ENCODE assay signal across 8 cellular contexts in genomic region chr20:25058051-25058796, GRCh38. TPM values are rescaled to one million over a fixed set of nuclear protein-coding genes. Genes with fewer than 3 reads are reported as not detected.
DNase-seq lines count a peak whose midpoint lies in the region; ATAC-seq and TF ChIP-seq lines count a peak whose summit lies in the region.

Gene ACSS1, minus strand, starts transcription at chr20:25058139. Its CDS starts 37 bp downstream, at chr20:25058102.

- peaks cover 9% of the 10 kb centered on the region for H3K36me3 Mint-ChIP-seq in activated CD8-positive, alpha-beta memory T cell treated with anti-CD3 and anti-CD28 coated beads, Interleukin-2, amount 10 ng/mL, durations not matched to agents 7 days and 5 days
- no peaks in the 10 kb centered on the region for H3K36me3 Mint-ChIP-seq in natural killer cell

- in situ Hi-C loops in GM13976 (cut with MboI; ENCODE audit: low sequenced_read_pairs, unreplicated experiment) = loop anchor here (25.0 kb wide), 1 partner anchor 354 kb away; the partner anchor contains the start of gene GINS1

- intact Hi-C loops in natural killer cell (cut with micrococcal nuclease) = loop anchor here (5.0 kb wide), 2 partner anchors 126 to 334 kb away; partner anchors contain the start of gene ABHD12

- DNase-seq in GM13976 (ENCODE audit: low spot score) (peak; percentile 89), HEK293T (ENCODE audit: extremely low spot score) (peak; percentile 38), NCI-H2171 (lab: John Stamatoyannopoulos, UW) (peak; percentile 36), erythroblast (lab: John Stamatoyannopoulos, UW) (peak; percentile 76 to 84), natural killer cell (peak; percentile 70), glomerular visceral epithelial cell (ENCODE audit: extremely low spot score) (no peak)
- DNase-seq in activated CD8-positive, alpha-beta memory T cell treated with anti-CD3 and anti-CD28 coated beads, Interleukin-2, amount 10 ng/mL, durations not matched to agents 7 days and 5 days = peak; percentile 89
- DNase-seq in stimulated activated naive CD8-positive, alpha-beta T cell treated with anti-CD3 and anti-CD28 coated beads, Interleukin-15, Interleukin-2, amounts not matched to agents 100 U/mL and 50 U/mL, for 24 hours = peak; percentile 69

- TF ChIP-seq POLR2A in erythroblast (IDR thresholded peaks at IDR 0.05; ENCODE audit: low read length) = peak; percentile 41

- TF ChIP-seq CTCF in GM13976 (IDR thresholded peaks at IDR 0.05; ENCODE audit: borderline replicate concordance, control extremely low read depth, extremely low read depth, insufficient read depth, missing control alignments) = no peak
- no peak for TF ChIP-seq CTCF in natural killer cell (IDR thresholded peaks at IDR 0.05)

- ATAC-seq in activated CD8-positive, alpha-beta memory T cell treated with anti-CD3 and anti-CD28 coated beads, Interleukin-2, amount 10 ng/mL, durations not matched to agents 7 days and 5 days = peak; percentile 79
- ATAC-seq in natural killer cell = peak; percentile 63 to 75 (median 66)
- ATAC-seq in stimulated activated naive CD8-positive, alpha-beta T cell treated with anti-CD3 and anti-CD28 coated beads, Interleukin-15, Interleukin-2, amounts not matched to agents 100 U/mL and 50 U/mL, for 24 hours = peak; percentile 60

- peak within 1 kb of the TSS; percentile 77 for H3K4me3 Mint-ChIP-seq in activated CD8-positive, alpha-beta memory T cell treated with anti-CD3 and anti-CD28 coated beads, Interleukin-2, amount 10 ng/mL, durations not matched to agents 7 days and 5 days
- H3K4me3 Mint-ChIP-seq in natural killer cell = peak within 1 kb of the TSS; percentile 86

- CTCF ChIA-PET in HEK293T (lab: Yijun Ruan, JAX) = no interaction called here
- CTCF ChIA-PET in activated CD8-positive, alpha-beta memory T cell treated with anti-CD3 and anti-CD28 coated beads, Interleukin-2, amount 10 ng/mL, durations not matched to agents 7 days and 5 days (lab: Charles Lee) = interaction anchor here (0.6 to 11.9 kb wide), 7 partner anchors 10 to 554 kb away, joined by 3 to 128 read pairs (median 5); partner anchors contain the start of gene APMAP

- H3K9me3 Mint-ChIP-seq in activated CD8-positive, alpha-beta memory T cell treated with anti-CD3 and anti-CD28 coated beads, Interleukin-2, amount 10 ng/mL, durations not matched to agents 7 days and 5 days (ENCODE audit: low read depth) = no peaks in the 10 kb centered on the region
- no peaks in the 10 kb centered on the region for H3K9me3 Mint-ChIP-seq in natural killer cell

- peaks cover 3% of the 10 kb centered on the region for H3K27me3 Mint-ChIP-seq in activated CD8-positive, alpha-beta memory T cell treated with anti-CD3 and anti-CD28 coated beads, Interleukin-2, amount 10 ng/mL, durations not matched to agents 7 days and 5 days
- peaks cover 5 to 8% of the 10 kb centered on the region in 2 donors for H3K27me3 Mint-ChIP-seq in natural killer cell (ENCODE audit: low read depth in 2 of 2)

- POLR2A ChIA-PET in HEK293T (lab: Yijun Ruan, JAX) = interaction anchor here (1.2 kb wide), 1 partner anchor 62 kb away, joined by 4 read pairs; no protein-coding TSS in a partner anchor

- H3K4me1 Mint-ChIP-seq in activated CD8-positive, alpha-beta memory T cell treated with anti-CD3 and anti-CD28 coated beads, Interleukin-2, amount 10 ng/mL, durations not matched to agents 7 days and 5 days = peaks cover 41% of the 10 kb centered on the region
- peaks cover 32 to 37% of the 10 kb centered on the region in 2 donors for H3K4me1 Mint-ChIP-seq in natural killer cell

- peak within 1 kb of the TSS; percentile 89 for H3K27ac Mint-ChIP-seq in activated CD8-positive, alpha-beta memory T cell treated with anti-CD3 and anti-CD28 coated beads, Interleukin-2, amount 10 ng/mL, durations not matched to agents 7 days and 5 days
- peak within 1 kb of the TSS; percentile 90 for H3K27ac Mint-ChIP-seq in natural killer cell

TF ChIP-seq in HEK293T, 16 proteins besides CTCF, POLR2A, EP300 and RAD21:
- no peak for TF ChIP-seq CTBP1 (IDR thresholded peaks at IDR 0.05; ENCODE audit: borderline replicate concordance)
- peak; percentile 93 for TF ChIP-seq L3MBTL2 (conservative IDR thresholded peaks at IDR 0.05)

RNA-seq across cellular contexts. Expression of gene ACSS1, which starts in this region (rescaled TPM):
- 10 to 100 TPM; 44.4 TPM for total RNA-seq in activated CD8-positive, alpha-beta memory T cell treated with anti-CD3 and anti-CD28 coated beads, Interleukin-2, amount 10 ng/mL, durations not matched to agents 7 days and 5 days
- total RNA-seq in natural killer cell = 10 to 100 TPM; 46.3 to 67.4 (median 57.4) TPM
